In the genomic region with DNA sequence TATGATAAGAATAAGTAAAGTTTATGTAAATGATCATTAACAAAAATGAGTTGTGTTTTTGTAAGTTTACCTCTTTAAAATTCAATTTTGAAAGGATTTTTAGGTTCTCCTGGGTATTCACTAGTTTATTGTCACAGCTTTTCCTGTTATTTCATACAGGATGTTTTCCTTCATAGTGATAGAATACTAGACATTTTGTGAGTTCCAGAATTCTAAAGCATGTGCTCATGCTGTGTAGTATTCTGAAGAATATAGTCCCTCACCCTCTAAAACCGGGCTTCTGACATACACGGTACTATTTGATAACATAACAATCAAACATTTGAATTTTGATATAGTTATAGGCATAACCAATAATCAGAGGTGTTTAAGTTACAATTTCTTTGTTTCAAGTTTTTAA, we compare ENCODE assay signal across 20 cellular contexts. TPM values are rescaled to one million over a fixed set of nuclear protein-coding genes. Genes with fewer than 3 reads are reported as not detected.
A peak's percentile ranks its signal among the peaks of the same experiment; 100 is the strongest.
DNase-seq lines count a peak whose midpoint lies in the region; ATAC-seq and TF ChIP-seq lines count a peak whose summit lies in the region.
"Had no signal": no experiment of that assay in that cellular context is flagged by ENCODE, and none has a peak within 500 bp of the region (broad histone marks: within the 10 kb centered on the region; RNA-seq: fewer than 3 reads in every experiment).

No MANE protein-coding gene starts in this region.

- no peaks in the 10 kb centered on the region for H3F3A ChIP-seq in PC-3 (ENCODE audit: low read length, unreplicated experiment)

- H3K4me3 Mint-ChIP-seq in activated CD4-positive, alpha-beta T cell treated with anti-CD3 and anti-CD28 coated beads for 36 hours = no peak overlapping the region
- no peak overlapping the region for H3K4me3 Mint-ChIP-seq in stimulated activated naive CD8-positive, alpha-beta T cell treated with anti-CD3 and anti-CD28 coated beads, Interleukin-15, Interleukin-2, amounts not matched to agents 100 ng/mL and 50 ng/mL, for 24 hours
- no peak overlapping the region for H3K4me3 Mint-ChIP-seq in stimulated activated naive CD8-positive, alpha-beta T cell treated with anti-CD3 and anti-CD28 coated beads, Interleukin-15, amount 100 ng/mL, for 72 hours
- H3K4me3 Mint-ChIP-seq: IgD-negative memory B cell had no signal

- H2AFZ ChIP-seq in PC-3 (ENCODE audit: low read length) = no peak overlapping the region

- no peak overlapping the region for H3K4me3 ChIP-seq in PC-3 (ENCODE audit: low read length)
- H3K4me3 ChIP-seq: GM12878 had no signal

- no peak overlapping the region for H3K27ac ChIP-seq in PC-3 (ENCODE audit: low read length)
- H3K27ac ChIP-seq: RWPE1 had no signal

- peaks cover 70% of the 10 kb centered on the region for H3K4me1 Mint-ChIP-seq in activated CD4-positive, alpha-beta T cell treated with anti-CD3 and anti-CD28 coated beads for 36 hours
- peaks cover 72% of the 10 kb centered on the region for H3K4me1 Mint-ChIP-seq in stimulated activated naive CD8-positive, alpha-beta T cell treated with anti-CD3 and anti-CD28 coated beads, Interleukin-15, Interleukin-2, amounts not matched to agents 100 ng/mL and 50 ng/mL, for 24 hours (ENCODE audit: low read depth)
- H3K4me1 Mint-ChIP-seq in stimulated activated naive CD8-positive, alpha-beta T cell treated with anti-CD3 and anti-CD28 coated beads, Interleukin-15, amount 100 ng/mL, for 72 hours = peaks cover 55% of the 10 kb centered on the region

- H3K9me3 ChIP-seq in PC-3 (ENCODE audit: low read length) = no peaks in the 10 kb centered on the region; the same call in 1 of the 2 replicates

- H3K9ac ChIP-seq in PC-3 (ENCODE audit: low read length) = no peak overlapping the region

- H3K9me2 ChIP-seq in PC-3 (replicated peaks; ENCODE audit: low read length) = no peaks in the 10 kb centered on the region

- BruUV-seq in PC-3 (replicated peaks; lab: Mats Ljungman, UMichigan) = no TSS peak

- intact Hi-C loops in activated CD4-positive, alpha-beta T cell treated with anti-CD3 and anti-CD28 coated beads for 36 hours (cut with DNase I, micrococcal nuclease) = no loop called here
- intact Hi-C loops in PC-3 (cut with micrococcal nuclease) = no loop called here

- no peak for DNase-seq in activated CD4-positive, alpha-beta T cell treated with anti-CD3 and anti-CD28 coated beads for 36 hours
- DNase-seq in activated CD4-positive, alpha-beta T cell treated with anti-CD3 and anti-CD28 coated beads for 1 hour = no peak
- DNase-seq in stimulated activated naive CD8-positive, alpha-beta T cell treated with anti-CD3 and anti-CD28 coated beads, Interleukin-15, amount 100 ng/mL, for 72 hours = no peak
- DNase-seq in dermis microvascular lymphatic vessel endothelial cell (ENCODE audit: low read depth in 2 of 2) = peak; percentile 56 to 75
- DNase-seq in cortex of kidney (lab: John Stamatoyannopoulos, UW) = no peak
- DNase-seq in PC-3 = no peak
- no peak for DNase-seq in stimulated activated CD4-positive, alpha-beta T cell treated with anti-CD3 and anti-CD28 coated beads, Interleukin-12 subunit alpha, Interleukin-12 subunit beta, amount 100 ng/mL, for 4 hours
- DNase-seq: 8988T, Calu3, GOT3, Karpas-422, NCI-H1417 treated with DMSO at 0.1 percent for 48 hours, NCI-H187 treated with DMSO at 0.1 percent for 48 hours, NCI-H2227 treated with DMSO at 0.1 percent for 48 hours, NCI-H510A treated with DMSO at 0.1 percent for 48 hours, NCI-H82 had no signal

- TF ChIP-seq CTCF in PC-3 (conservative IDR thresholded peaks at IDR 0.05; ENCODE audit: low read depth, low read length) = no peak

- no peaks in the 10 kb centered on the region for H4K20me1 ChIP-seq in PC-3 (ENCODE audit: low read length)

- H3K36me3 Mint-ChIP-seq in activated CD4-positive, alpha-beta T cell treated with anti-CD3 and anti-CD28 coated beads for 36 hours (ENCODE audit: low read depth) = peaks cover 62% of the 10 kb centered on the region
- H3K36me3 Mint-ChIP-seq in stimulated activated naive CD8-positive, alpha-beta T cell treated with anti-CD3 and anti-CD28 coated beads, Interleukin-15, Interleukin-2, amounts not matched to agents 100 ng/mL and 50 ng/mL, for 24 hours (ENCODE audit: low read depth) = peaks cover 59% of the 10 kb centered on the region

- no peak overlapping the region for H3K4me2 ChIP-seq in PC-3 (ENCODE audit: low read length)

- H3K4me1 ChIP-seq in PC-3 (ENCODE audit: insufficient read depth, low read length) = no peaks in the 10 kb centered on the region

- H3K27me3 ChIP-seq in PC-3 (ENCODE audit: low read length) = no peaks in the 10 kb centered on the region

- peak overlapping the region; percentile 74 for H3K27ac Mint-ChIP-seq in activated CD4-positive, alpha-beta T cell treated with anti-CD3 and anti-CD28 coated beads for 36 hours
- peak overlapping the region; percentile 45 for H3K27ac Mint-ChIP-seq in stimulated activated naive CD8-positive, alpha-beta T cell treated with anti-CD3 and anti-CD28 coated beads, Interleukin-15, Interleukin-2, amounts not matched to agents 100 ng/mL and 50 ng/mL, for 24 hours
- peak overlapping the region in 1 of 2 donors; percentile 13 for H3K27ac Mint-ChIP-seq in stimulated activated naive CD8-positive, alpha-beta T cell treated with anti-CD3 and anti-CD28 coated beads, Interleukin-15, amount 100 ng/mL, for 72 hours
- H3K27ac Mint-ChIP-seq: IgD-negative memory B cell had no signal

- CTCF ChIA-PET in activated CD4-positive, alpha-beta T cell treated with anti-CD3 and anti-CD28 coated beads for 36 hours (lab: Charles Lee) = interaction anchor here (0.9 kb wide), 1 partner anchor 31 kb away, joined by 3 read pairs; no protein-coding TSS in a partner anchor
- CTCF ChIA-PET in PC-3 (lab: Charles Lee) = no interaction called here

- H3K79me2 ChIP-seq in PC-3 (ENCODE audit: low read length) = peaks cover 8% of the 10 kb centered on the region

- no peaks in the 10 kb centered on the region for H3K36me3 ChIP-seq in PC-3 (ENCODE audit: low read depth, low read length)

- POLR2A ChIA-PET in activated CD4-positive, alpha-beta T cell treated with anti-CD3 and anti-CD28 coated beads for 36 hours (lab: Charles Lee) = no interaction called here
- POLR2A ChIA-PET in PC-3 (lab: Charles Lee; ENCODE audit: unreplicated experiment) = no interaction called here

- peaks cover 12% of the 10 kb centered on the region for H3K9me3 Mint-ChIP-seq in activated CD4-positive, alpha-beta T cell treated with anti-CD3 and anti-CD28 coated beads for 36 hours (ENCODE audit: low read depth)
- H3K9me3 Mint-ChIP-seq in stimulated activated naive CD8-positive, alpha-beta T cell treated with anti-CD3 and anti-CD28 coated beads, Interleukin-15, Interleukin-2, amounts not matched to agents 100 ng/mL and 50 ng/mL, for 24 hours = peaks cover 12% of the 10 kb centered on the region
- peaks cover 12 to 15% of the 10 kb centered on the region in 2 donors for H3K9me3 Mint-ChIP-seq in stimulated activated naive CD8-positive, alpha-beta T cell treated with anti-CD3 and anti-CD28 coated beads, Interleukin-15, amount 100 ng/mL, for 72 hours

- no peaks in the 10 kb centered on the region for H3K27me3 Mint-ChIP-seq in activated CD4-positive, alpha-beta T cell treated with anti-CD3 and anti-CD28 coated beads for 36 hours
- no peaks in the 10 kb centered on the region for H3K27me3 Mint-ChIP-seq in stimulated activated naive CD8-positive, alpha-beta T cell treated with anti-CD3 and anti-CD28 coated beads, Interleukin-15, Interleukin-2, amounts not matched to agents 100 ng/mL and 50 ng/mL, for 24 hours
- no peaks in the 10 kb centered on the region for H3K27me3 Mint-ChIP-seq in stimulated activated naive CD8-positive, alpha-beta T cell treated with anti-CD3 and anti-CD28 coated beads, Interleukin-15, amount 100 ng/mL, for 72 hours
- H3K27me3 Mint-ChIP-seq: IgD-negative memory B cell had no signal

- no peak for ATAC-seq in activated CD4-positive, alpha-beta T cell treated with anti-CD3 and anti-CD28 coated beads for 36 hours
- no peak for ATAC-seq in stimulated activated naive CD8-positive, alpha-beta T cell treated with anti-CD3 and anti-CD28 coated beads, Interleukin-15, amount 100 ng/mL, for 72 hours
- ATAC-seq in PC-3 = no peak

RNA-seq across cellular contexts. Expression of gene LRRC8C, which starts 10.7 kb away (rescaled TPM):
- total RNA-seq in activated CD4-positive, alpha-beta T cell treated with anti-CD3 and anti-CD28 coated beads for 36 hours = 10 to 100 TPM; 31.5 to 37.1 TPM
- total RNA-seq in dermis microvascular lymphatic vessel endothelial cell (13.7 and 18.2 TPM in 2 replicates), PC-3 (2014; rRNA removed) (3.4 and 4.3 TPM in 2 replicates)

Comparison
In these comparisons a context has a peak if more than half of its experiments do, and no peak if none do; other contexts are left out.
1. DNase-seq: peak in dermis microvascular lymphatic vessel endothelial cell (2 of 2); none in activated CD4-positive, alpha-beta T cell treated with anti-CD3 and anti-CD28 coated beads for 36 hours (single experiment), activated CD4-positive, alpha-beta T cell treated with anti-CD3 and anti-CD28 coated beads for 1 hour (single experiment), stimulated activated naive CD8-positive, alpha-beta T cell treated with anti-CD3 and anti-CD28 coated beads, Interleukin-15, amount 100 ng/mL, for 72 hours (0 of 2), cortex of kidney (single experiment), PC-3 (single experiment) and stimulated activated CD4-positive, alpha-beta T cell treated with anti-CD3 and anti-CD28 coated beads, Interleukin-12 subunit alpha, Interleukin-12 subunit beta, amount 100 ng/mL, for 4 hours (single experiment).